ENCODE assay signal across 1 cellular context in the genomic region with DNA sequence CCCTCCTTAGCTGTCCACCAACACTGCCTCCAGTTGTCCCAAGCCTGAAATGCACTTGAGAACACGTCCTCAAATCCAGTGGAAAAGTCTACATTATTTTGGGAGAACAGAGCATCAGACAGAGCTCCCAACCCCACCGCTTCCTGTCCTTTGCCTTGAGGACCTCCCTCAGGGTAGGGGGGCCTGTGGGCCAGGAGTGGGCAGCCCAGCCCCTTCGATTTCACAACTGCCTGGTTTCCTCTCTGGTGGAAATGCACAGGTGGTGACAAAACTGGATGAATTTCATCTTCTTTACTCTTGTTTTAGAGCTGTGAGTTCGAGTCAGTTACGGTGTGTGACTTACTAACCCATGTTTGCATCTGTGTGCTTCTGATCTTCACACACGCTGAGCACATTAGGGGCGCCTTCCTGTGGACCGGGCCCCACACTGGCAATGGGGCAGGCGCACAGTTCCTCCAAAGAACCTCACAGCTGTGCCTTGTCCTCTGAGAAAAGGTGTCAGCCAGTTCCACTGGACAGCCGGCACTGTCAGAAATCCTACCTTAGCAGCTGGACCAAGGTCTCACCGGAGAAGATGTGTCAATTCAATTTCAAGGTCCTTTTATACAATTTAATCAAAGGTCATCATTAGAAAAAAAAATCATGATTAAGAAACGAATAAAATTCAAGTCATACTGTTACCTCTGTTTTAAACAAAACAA.
TF ChIP-seq lines count a peak whose summit lies in the region.

No MANE protein-coding gene starts in this region.

TF ChIP-seq in A549, 52 proteins besides CTCF, POLR2A, EP300 and RAD21:
- TF ChIP-seq RARB (CRISPR knock-in tag; IDR thresholded peaks at IDR 0.05) (no peak), EHF (CRISPR knock-in tag; IDR thresholded peaks at IDR 0.05) (no peak), EHMT2 (IDR thresholded peaks at IDR 0.05; ENCODE audit: low read depth) (no peak), CBX2 (IDR thresholded peaks at IDR 0.05; ENCODE audit: borderline replicate concordance, low read depth) (no peak), ZSCAN20 (CRISPR knock-in tag; IDR thresholded peaks at IDR 0.05) (no peak), POLR2AphosphoS2 (conservative IDR thresholded peaks at IDR 0.05; ENCODE audit: low read length) (no peak), KDM1A (IDR thresholded peaks at IDR 0.05; ENCODE audit: low read depth) (no peak), BHLHE40 (IDR thresholded peaks at IDR 0.05; ENCODE audit: low read depth, low read length) (no peak)
- TF ChIP-seq, protein P1, sequence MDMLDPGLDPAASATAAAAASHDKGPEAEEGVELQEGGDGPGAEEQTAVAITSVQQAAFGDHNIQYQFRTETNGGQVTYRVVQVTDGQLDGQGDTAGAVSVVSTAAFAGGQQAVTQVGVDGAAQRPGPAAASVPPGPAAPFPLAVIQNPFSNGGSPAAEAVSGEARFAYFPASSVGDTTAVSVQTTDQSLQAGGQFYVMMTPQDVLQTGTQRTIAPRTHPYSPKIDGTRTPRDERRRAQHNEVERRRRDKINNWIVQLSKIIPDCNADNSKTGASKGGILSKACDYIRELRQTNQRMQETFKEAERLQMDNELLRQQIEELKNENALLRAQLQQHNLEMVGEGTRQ (IDR thresholded peaks at IDR 0.05): no peak
- TF ChIP-seq, protein P2, sequence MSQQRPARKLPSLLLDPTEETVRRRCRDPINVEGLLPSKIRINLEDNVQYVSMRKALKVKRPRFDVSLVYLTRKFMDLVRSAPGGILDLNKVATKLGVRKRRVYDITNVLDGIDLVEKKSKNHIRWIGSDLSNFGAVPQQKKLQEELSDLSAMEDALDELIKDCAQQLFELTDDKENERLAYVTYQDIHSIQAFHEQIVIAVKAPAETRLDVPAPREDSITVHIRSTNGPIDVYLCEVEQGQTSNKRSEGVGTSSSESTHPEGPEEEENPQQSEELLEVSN (IDR thresholded peaks at IDR 0.05; ENCODE audit: borderline replicate concordance, low read depth): no peak
TF ChIP-seq in A549: peak in this region for 0.
